Comparison of ENCODE assay signal across 29 cellular contexts in the genomic region with DNA sequence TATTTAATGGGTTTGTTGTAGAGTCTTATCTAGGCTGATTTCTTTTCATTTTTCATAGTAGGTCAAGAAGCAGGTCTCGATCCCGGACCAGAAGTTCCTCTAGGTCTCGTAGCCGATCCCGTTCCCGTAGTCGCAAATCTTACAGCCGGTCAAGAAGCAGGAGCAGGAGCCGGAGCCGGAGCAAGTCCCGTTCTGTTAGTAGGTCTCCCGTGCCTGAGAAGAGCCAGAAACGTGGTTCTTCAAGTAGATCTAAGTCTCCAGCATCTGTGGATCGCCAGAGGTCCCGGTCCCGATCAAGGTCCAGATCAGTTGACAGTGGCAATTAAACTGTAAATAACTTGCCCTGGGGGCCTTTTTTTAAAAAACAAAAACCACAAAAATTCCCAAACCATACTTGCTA. TPM values are rescaled to one million over a fixed set of nuclear protein-coding genes. Genes with fewer than 3 reads are reported as not detected.
DNase-seq lines count a peak whose midpoint lies in the region; ATAC-seq, FAIRE-seq and TF ChIP-seq lines count a peak whose summit lies in the region.
"Had no signal": no experiment of that assay in that cellular context is flagged by ENCODE, and none has a peak within 500 bp of the region (broad histone marks: within the 10 kb centered on the region; RNA-seq: fewer than 3 reads in every experiment).

No MANE protein-coding gene starts in this region.

- H3K27ac ChIP-seq in kidney (ENCODE audit: low read depth in 2 of 2, low read length in 2 of 2) = no peak overlapping the region
- H3K27ac ChIP-seq in psoas muscle = peak overlapping the region; percentile 11
- H3K27ac ChIP-seq: brain microvascular endothelial cell, KMS-11, sigmoid colon, WERI-Rb-1 had no signal

- TF ChIP-seq CTCF in activated B cell treated with CpG ODN at 0.5 μM for 24 hours (IDR thresholded peaks at IDR 0.05) (no peak), kidney (IDR thresholded peaks at IDR 0.05; ENCODE audit: borderline replicate concordance, extremely low read depth, insufficient read depth) (no peak), psoas muscle (IDR thresholded peaks at IDR 0.05) (no peak)

- ATAC-seq in activated B cell treated with CpG ODN at 0.5 μM for 24 hours (ENCODE audit: low read depth) = no peak
- ATAC-seq in psoas muscle = no peak
- ATAC-seq: HCT116 had no signal

- H3K4me1 Mint-ChIP-seq in activated naive CD4-positive, alpha-beta T cell treated with anti-CD3 and anti-CD28 coated beads for 36 hours (ENCODE audit: low read depth) = peaks cover 79% of the 10 kb centered on the region
- peaks cover 62% of the 10 kb centered on the region for H3K4me1 Mint-ChIP-seq in activated B cell treated with CpG ODN at 0.5 μM for 24 hours
- H3K4me1 Mint-ChIP-seq in activated T-helper 1 cell treated with anti-CD3 and anti-CD28 coated beads, Interleukin-12 subunit alpha, Interleukin-12 subunit beta, Interleukin-2, Interleukin-4 antibody, amounts not matched to agents 30 ng/mL and 10 ng/mL and 1 ng/mL, durations not matched to agents 14 hours and 24 hours and 36 hours (ENCODE audit: low read depth) = peaks cover 69% of the 10 kb centered on the region

- H3K4me1 ChIP-seq in kidney (ENCODE audit: control insufficient read depth in 1 of 2, insufficient read depth in 1 of 2, low read depth in 1 of 2, low read length in 2 of 2) (peaks cover 13 to 25% of the 10 kb centered on the region in 2 donors), psoas muscle (peaks cover 42% of the 10 kb centered on the region)

- no peaks in the 10 kb centered on the region for H3K9me3 Mint-ChIP-seq in activated naive CD4-positive, alpha-beta T cell treated with anti-CD3 and anti-CD28 coated beads for 36 hours
- no peaks in the 10 kb centered on the region for H3K9me3 Mint-ChIP-seq in activated B cell treated with CpG ODN at 0.5 μM for 24 hours
- no peaks in the 10 kb centered on the region for H3K9me3 Mint-ChIP-seq in activated T-helper 1 cell treated with anti-CD3 and anti-CD28 coated beads, Interleukin-12 subunit alpha, Interleukin-12 subunit beta, Interleukin-2, Interleukin-4 antibody, amounts not matched to agents 30 ng/mL and 10 ng/mL and 1 ng/mL, durations not matched to agents 14 hours and 24 hours and 36 hours

- no peak overlapping the region for H3K4me3 ChIP-seq in kidney (ENCODE audit: low read length in 2 of 2)
- no peak overlapping the region for H3K4me3 ChIP-seq in psoas muscle
- H3K4me3 ChIP-seq: sigmoid colon had no signal

- H3K27ac Mint-ChIP-seq in activated naive CD4-positive, alpha-beta T cell treated with anti-CD3 and anti-CD28 coated beads for 36 hours = peak overlapping the region; percentile 69
- H3K27ac Mint-ChIP-seq in activated B cell treated with CpG ODN at 0.5 μM for 24 hours = peak overlapping the region; percentile 30
- H3K27ac Mint-ChIP-seq in activated T-helper 1 cell treated with anti-CD3 and anti-CD28 coated beads, Interleukin-12 subunit alpha, Interleukin-12 subunit beta, Interleukin-2, Interleukin-4 antibody, amounts not matched to agents 30 ng/mL and 10 ng/mL and 1 ng/mL, durations not matched to agents 14 hours and 24 hours and 36 hours = no peak overlapping the region

- no peaks in the 10 kb centered on the region for H3K27me3 Mint-ChIP-seq in activated naive CD4-positive, alpha-beta T cell treated with anti-CD3 and anti-CD28 coated beads for 36 hours (ENCODE audit: low read depth)
- no peaks in the 10 kb centered on the region for H3K27me3 Mint-ChIP-seq in activated B cell treated with CpG ODN at 0.5 μM for 24 hours
- peaks cover 2% of the 10 kb centered on the region for H3K27me3 Mint-ChIP-seq in activated T-helper 1 cell treated with anti-CD3 and anti-CD28 coated beads, Interleukin-12 subunit alpha, Interleukin-12 subunit beta, Interleukin-2, Interleukin-4 antibody, amounts not matched to agents 30 ng/mL and 10 ng/mL and 1 ng/mL, durations not matched to agents 14 hours and 24 hours and 36 hours (ENCODE audit: insufficient read depth)

- no peak for FAIRE-seq in kidney (lab: Jason Lieb, UNC)
- FAIRE-seq: colon, urothelium cell line had no signal

- no peak overlapping the region for H3K9ac ChIP-seq in kidney (ENCODE audit: low read length in 2 of 2)
- H3K9ac ChIP-seq: KMS-11 had no signal

- H3K36me3 Mint-ChIP-seq in activated naive CD4-positive, alpha-beta T cell treated with anti-CD3 and anti-CD28 coated beads for 36 hours (ENCODE audit: low read depth) = peaks cover 79% of the 10 kb centered on the region
- peaks cover 91% of the 10 kb centered on the region for H3K36me3 Mint-ChIP-seq in activated B cell treated with CpG ODN at 0.5 μM for 24 hours (ENCODE audit: low read depth)
- H3K36me3 Mint-ChIP-seq in activated T-helper 1 cell treated with anti-CD3 and anti-CD28 coated beads, Interleukin-12 subunit alpha, Interleukin-12 subunit beta, Interleukin-2, Interleukin-4 antibody, amounts not matched to agents 30 ng/mL and 10 ng/mL and 1 ng/mL, durations not matched to agents 14 hours and 24 hours and 36 hours (ENCODE audit: low read depth) = peaks cover 69% of the 10 kb centered on the region

- POLR2A ChIA-PET in activated B cell treated with CpG ODN at 0.5 μM for 24 hours (lab: Charles Lee) = no interaction called here

- no peaks in the 10 kb centered on the region for H3K9me3 ChIP-seq in kidney (ENCODE audit: control insufficient read depth in 1 of 2, low read length in 2 of 2)
- H3K9me3 ChIP-seq in psoas muscle = no peaks in the 10 kb centered on the region
- H3K9me3 ChIP-seq: sigmoid colon had no signal

- intact Hi-C loops in activated naive CD4-positive, alpha-beta T cell treated with anti-CD3 and anti-CD28 coated beads for 36 hours (cut with micrococcal nuclease) = no loop called here
- intact Hi-C loops in activated B cell treated with CpG ODN at 0.5 μM for 24 hours (cut with micrococcal nuclease) (no loop called here), kidney (cut with DNase I) (no loop called here), psoas muscle (cut with DNase I) (no loop called here), cardiac septum (cut with DNase I) (no loop called here)
- intact Hi-C loops in activated T-helper 1 cell treated with anti-CD3 and anti-CD28 coated beads, Interleukin-12 subunit alpha, Interleukin-12 subunit beta, Interleukin-2, Interleukin-4 antibody, amounts not matched to agents 30 ng/mL and 10 ng/mL and 1 ng/mL, durations not matched to agents 14 hours and 24 hours and 36 hours (cut with micrococcal nuclease) = no loop called here

- CTCF ChIA-PET in activated naive CD4-positive, alpha-beta T cell treated with anti-CD3 and anti-CD28 coated beads for 36 hours (lab: Charles Lee) = interaction anchor here (1.1 kb wide), 1 partner anchor 47 kb away, joined by 3 read pairs; no protein-coding TSS in a partner anchor
- CTCF ChIA-PET in activated B cell treated with CpG ODN at 0.5 μM for 24 hours (lab: Charles Lee) = no interaction called here

- no peak overlapping the region for H3K4me3 Mint-ChIP-seq in activated naive CD4-positive, alpha-beta T cell treated with anti-CD3 and anti-CD28 coated beads for 36 hours
- H3K4me3 Mint-ChIP-seq in activated B cell treated with CpG ODN at 0.5 μM for 24 hours = no peak overlapping the region
- H3K4me3 Mint-ChIP-seq in activated T-helper 1 cell treated with anti-CD3 and anti-CD28 coated beads, Interleukin-12 subunit alpha, Interleukin-12 subunit beta, Interleukin-2, Interleukin-4 antibody, amounts not matched to agents 30 ng/mL and 10 ng/mL and 1 ng/mL, durations not matched to agents 14 hours and 24 hours and 36 hours = no peak overlapping the region

- 89 to 93% (median 91%) methylated on average over 16 of the region's 16 CpGs for WGBS in psoas muscle, 3 donors

- no peak for DNase-seq in activated naive CD4-positive, alpha-beta T cell treated with anti-CD3 and anti-CD28 coated beads for 36 hours
- DNase-seq in activated naive CD4-positive, alpha-beta T cell treated with anti-CD3 and anti-CD28 coated beads, Interleukin-2, amount 50 U/mL, for 16 hours = no peak
- DNase-seq in activated B cell treated with CpG ODN at 0.5 μM for 24 hours = no peak
- peak; percentile 70 for DNase-seq in kidney
- no peak for DNase-seq in psoas muscle
- no peak for DNase-seq in T-helper 9 cell
- no peak for DNase-seq in cardiac septum (ENCODE audit: low spot score)
- DNase-seq in activated T-helper 1 cell treated with anti-CD3 and anti-CD28 coated beads, Interleukin-12 subunit alpha, Interleukin-12 subunit beta, Interleukin-2, Interleukin-4 antibody, amounts not matched to agents 30 ng/mL and 10 ng/mL and 1 ng/mL, durations not matched to agents 14 hours and 24 hours and 36 hours (ENCODE audit: low spot score) = no peak
- DNase-seq: activated CD4-positive, alpha-beta T cell treated with anti-CD3 and anti-CD28 coated beads, Interleukin-2, amount 50 U/mL, for 4 hours; activated T-cell treated with anti-CD3 and anti-CD28 coated beads, Interleukin-2, amount 50 U/mL, for 1 hour; brain microvascular endothelial cell; C1 segment of cervical spinal cord; DMS 273 treated with DMSO at 0.1 percent for 48 hours; glutamatergic neuron; mammary epithelial cell; MV-4-11; NCI-H1694 treated with DMSO at 0.1 percent for 48 hours; NCI-H2171 treated with DMSO at 0.1 percent for 48 hours; NCI-H526; sigmoid colon; T-helper 2 cell; WERI-Rb-1 had no signal

- H3K36me3 ChIP-seq in kidney (ENCODE audit: control insufficient read depth in 1 of 2, insufficient read depth in 2 of 2, low read length in 2 of 2) (peaks cover 47 to 70% of the 10 kb centered on the region in 2 donors), psoas muscle (ENCODE audit: insufficient read depth in 1 of 2, low read depth in 1 of 2) (peaks cover 25 to 83% of the 10 kb centered on the region in 2 donors)

- no peaks in the 10 kb centered on the region for H3K27me3 ChIP-seq in psoas muscle (ENCODE audit: insufficient read depth in 3 of 3, low read length in 2 of 3)
- H3K27me3 ChIP-seq: brain microvascular endothelial cell, sigmoid colon had no signal

RNA-seq across cellular contexts. Expression of a gene that starts 4.2 kb away (rescaled TPM):
- 100 to 1,000 TPM; 296 to 297 TPM for total RNA-seq in activated naive CD4-positive, alpha-beta T cell treated with anti-CD3 and anti-CD28 coated beads for 36 hours
- 394 and 422 TPM in 2 replicates for total RNA-seq in activated B cell treated with CpG ODN at 0.5 μM for 24 hours
- 340 TPM for total RNA-seq in kidney
- polyA plus RNA-seq in kidney (ENCODE audit: insufficient read depth, low read depth, low replicate concordance) = 207 TPM
- total RNA-seq in psoas muscle = 100 to 1,000 TPM in 3 of 4 donors, 10 to 100 TPM in 1; 95.6 to 171 (median 104) TPM
- 100 to 1,000 TPM in 1 of 3 donors, 10 to 100 TPM in 2; 72.7 to 144 (median 93.8) TPM for polyA plus RNA-seq in psoas muscle
- total RNA-seq in cardiac septum = 206 TPM
- total RNA-seq in activated T-helper 1 cell treated with anti-CD3 and anti-CD28 coated beads, Interleukin-12 subunit alpha, Interleukin-12 subunit beta, Interleukin-2, Interleukin-4 antibody, amounts not matched to agents 30 ng/mL and 10 ng/mL and 1 ng/mL, durations not matched to agents 14 hours and 24 hours and 36 hours = 304 and 311 TPM in 2 replicates

RNA-seq across cellular contexts. Expression of a gene that starts 25.9 kb away (rescaled TPM):
- total RNA-seq in activated naive CD4-positive, alpha-beta T cell treated with anti-CD3 and anti-CD28 coated beads for 36 hours = not detected
- total RNA-seq in activated B cell treated with CpG ODN at 0.5 μM for 24 hours = not detected in 2 replicates
- not detected for total RNA-seq in kidney
- polyA plus RNA-seq in kidney (ENCODE audit: insufficient read depth, low read depth, low replicate concordance) = not detected
- not detected for total RNA-seq in psoas muscle
- polyA plus RNA-seq in psoas muscle = not detected
- total RNA-seq in cardiac septum = not detected
- not detected in 2 replicates for total RNA-seq in activated T-helper 1 cell treated with anti-CD3 and anti-CD28 coated beads, Interleukin-12 subunit alpha, Interleukin-12 subunit beta, Interleukin-2, Interleukin-4 antibody, amounts not matched to agents 30 ng/mL and 10 ng/mL and 1 ng/mL, durations not matched to agents 14 hours and 24 hours and 36 hours
- total RNA-seq: G401, mammary epithelial cell, RPMI7951, sigmoid colon had no signal
- polyA plus RNA-seq: adipose tissue, mammary epithelial cell, sigmoid colon had no signal
